Comparison of ENCODE assay signal across 8 cellular contexts in the genomic region with DNA sequence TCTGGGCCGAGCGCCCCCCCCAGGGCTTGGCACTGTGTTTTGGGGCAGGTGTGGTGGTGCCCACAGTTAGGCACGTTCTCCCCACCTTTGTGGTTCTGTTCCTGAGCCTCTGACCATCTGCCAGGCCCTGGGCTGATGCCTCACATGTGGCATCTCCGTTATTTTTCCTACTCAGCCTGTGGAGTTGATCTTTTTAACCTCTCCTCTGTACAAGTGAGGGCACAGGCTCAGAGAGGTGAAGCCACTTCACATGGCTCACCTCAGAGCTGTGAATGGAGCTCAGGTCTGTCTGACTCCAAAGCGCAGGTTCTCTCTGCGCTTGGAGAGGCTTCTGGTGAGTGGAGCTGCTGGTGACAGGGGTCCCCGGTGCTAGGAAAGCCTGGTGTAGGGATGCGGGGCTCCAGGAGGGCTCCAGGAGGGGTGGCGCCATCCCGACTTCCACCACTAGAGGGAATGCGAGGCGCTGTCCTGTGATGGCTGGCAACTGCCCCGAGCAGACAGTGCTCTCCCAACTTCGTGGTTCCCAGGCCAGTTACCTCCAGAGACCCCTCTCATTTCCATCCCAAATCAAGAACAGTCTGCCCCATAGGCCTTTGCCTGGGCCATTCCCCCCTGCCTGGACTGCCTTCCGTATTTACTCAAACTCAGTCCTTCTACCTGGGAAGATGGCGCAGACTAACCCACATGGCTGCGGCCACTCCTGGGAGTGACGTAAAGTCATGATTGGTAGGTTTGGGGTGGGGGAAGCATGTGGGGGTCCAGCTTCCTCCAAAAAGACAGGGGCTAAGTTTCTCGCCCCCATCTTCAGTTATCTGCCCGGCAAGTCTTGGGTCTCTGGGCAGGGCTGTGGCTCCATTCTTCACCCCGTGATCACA. TPM values are rescaled to one million over a fixed set of nuclear protein-coding genes. Genes with fewer than 3 reads are reported as not detected.
DNase-seq lines count a peak whose midpoint lies in the region; ATAC-seq and TF ChIP-seq lines count a peak whose summit lies in the region.

No MANE protein-coding gene starts in this region.

- peaks cover 3% of the 10 kb centered on the region for H4K20me1 ChIP-seq in H9 (ENCODE audit: control insufficient read depth, insufficient read depth, insufficient read length)

- H2BK12ac ChIP-seq in H9 (ENCODE audit: insufficient read length, low read depth, low read length) = no peak overlapping the region

- peaks cover 14 to 27% (median 18%) of the 10 kb centered on the region in 3 experiments; a peak in 6 of 7 replicates for H3K36me3 Mint-ChIP-seq in H9 (ENCODE audit: insufficient read depth in 1 of 3, low read depth in 3 of 3)

- no peak overlapping the region for H3K23ac ChIP-seq in H9 (ENCODE audit: insufficient read length, low read depth, low read length)

- H3K79me1 ChIP-seq in H9 (ENCODE audit: insufficient read depth, low read depth, low read length, poor library complexity, severe bottlenecking) = peaks cover 7% of the 10 kb centered on the region

- no peak overlapping the region for H3K27ac ChIP-seq in H9 (ENCODE audit: insufficient read length, low read depth, low read length)
- no peak overlapping the region for H3K27ac ChIP-seq in lower lobe of right lung

- H3K4ac ChIP-seq in H9 (ENCODE audit: low read depth, low read length) = no peak overlapping the region

- H2BK15ac ChIP-seq in H9 (ENCODE audit: low read depth, low read length) = no peak overlapping the region

- no peaks in the 10 kb centered on the region for H3K27me3 Mint-ChIP-seq in H9 (ENCODE audit: low read depth)
- no peaks in the 10 kb centered on the region for H3K27me3 Mint-ChIP-seq in stimulated activated naive CD8-positive, alpha-beta T cell treated with anti-CD3 and anti-CD28 coated beads, Interleukin-15, amount 100 ng/mL, for 72 hours

- no peak overlapping the region for H2AFZ ChIP-seq in H9 (ENCODE audit: low read length)

- H4K8ac ChIP-seq in H9 (replicated peaks; ENCODE audit: insufficient read length, low read depth, low read length) = no peak overlapping the region

- no peak overlapping the region for H4K5ac ChIP-seq in H9 (ENCODE audit: insufficient read length, low read depth, low read length)

- H3K4me3 ChIP-seq in WI38 (ENCODE audit: low read depth, low read length) (no peak overlapping the region), cardiac fibroblast (replicated peaks in 1 of 2; ENCODE audit: low read depth in 2 of 2, low read length in 2 of 2) (no peak overlapping the region), lower lobe of right lung (no peak overlapping the region)

- H3K4me2 ChIP-seq in H9 (ENCODE audit: insufficient read depth, insufficient read length, low read length) = no peak overlapping the region

- no peak overlapping the region for H3K4me3 Mint-ChIP-seq in H9
- H3K4me3 Mint-ChIP-seq in stimulated activated naive CD8-positive, alpha-beta T cell treated with anti-CD3 and anti-CD28 coated beads, Interleukin-15, amount 100 ng/mL, for 72 hours = no peak overlapping the region

- H3K4me1 ChIP-seq in H9 (ENCODE audit: insufficient read depth, low read length) (no peaks in the 10 kb centered on the region), lower lobe of right lung (peaks cover 9% of the 10 kb centered on the region)

- H3K9me3 Mint-ChIP-seq in H9 = no peaks in the 10 kb centered on the region
- H3K9me3 Mint-ChIP-seq in stimulated activated naive CD8-positive, alpha-beta T cell treated with anti-CD3 and anti-CD28 coated beads, Interleukin-15, amount 100 ng/mL, for 72 hours = no peaks in the 10 kb centered on the region

- H3K27ac Mint-ChIP-seq in H9 = peak overlapping the region in 1 of 3 experiments; percentile 30; a peak in 2 of 7 replicates
- no peak overlapping the region for H3K27ac Mint-ChIP-seq in stimulated activated naive CD8-positive, alpha-beta T cell treated with anti-CD3 and anti-CD28 coated beads, Interleukin-15, amount 100 ng/mL, for 72 hours

- peaks cover 26 to 29% of the 10 kb centered on the region in 2 experiments for H3K4me1 Mint-ChIP-seq in H9
- H3K4me1 Mint-ChIP-seq in stimulated activated naive CD8-positive, alpha-beta T cell treated with anti-CD3 and anti-CD28 coated beads, Interleukin-15, amount 100 ng/mL, for 72 hours = peaks cover 25% of the 10 kb centered on the region

- H3T11ph ChIP-seq in H9 (ENCODE audit: low read length) = no peak overlapping the region

- peaks cover 15% of the 10 kb centered on the region for H3K36me3 ChIP-seq in lower lobe of right lung

- TF ChIP-seq CTCF in H9 (conservative IDR thresholded peaks at IDR 0.05) (peak; percentile 91), WI38 (IDR thresholded peaks at IDR 0.05; ENCODE audit: low read depth, low read length) (peak; percentile 74), cardiac fibroblast (IDR thresholded peaks at IDR 0.05; ENCODE audit: low read depth, low read length) (peak; percentile 88), lower lobe of right lung (IDR thresholded peaks at IDR 0.05) (peak; percentile 75)

- H3K27me3 ChIP-seq in H9 (ENCODE audit: insufficient read depth, low read length) (no peaks in the 10 kb centered on the region), lower lobe of right lung (ENCODE audit: low read depth) (no peaks in the 10 kb centered on the region)

- H3K56ac ChIP-seq in H9 (ENCODE audit: insufficient read length, low read depth, low read length) = no peak overlapping the region

- no peaks in the 10 kb centered on the region for H3K23me2 ChIP-seq in H9 (ENCODE audit: insufficient read length, low read depth, low read length, poor library complexity, severe bottlenecking)

- no peak overlapping the region for H4K91ac ChIP-seq in H9 (ENCODE audit: insufficient read length, low read depth, low read length)

- intact Hi-C loops in lower lobe of right lung (cut with DNase I) = no loop called here

- no peak overlapping the region for H2BK120ac ChIP-seq in H9 (ENCODE audit: low read depth, low read length, poor library complexity, severe bottlenecking)

- H3K79me2 ChIP-seq in H9 (ENCODE audit: insufficient read depth, low read length) = peaks cover 2% of the 10 kb centered on the region; the same call in 1 of the 2 replicates

- H3K9me3 ChIP-seq in H9 (ENCODE audit: control insufficient read depth, low read depth, low read length) = no peaks in the 10 kb centered on the region
- H3K9me3 ChIP-seq in lower lobe of right lung = no peaks in the 10 kb centered on the region

- no peak overlapping the region for H3K18ac ChIP-seq in H9 (ENCODE audit: insufficient read length, low read depth, low read length)

- H3K14ac ChIP-seq in H9 (ENCODE audit: insufficient read depth, low read length) = no peak overlapping the region

- ATAC-seq in lower lobe of right lung = peak; percentile 55 to 66
- ATAC-seq in stimulated activated naive CD8-positive, alpha-beta T cell treated with anti-CD3 and anti-CD28 coated beads, Interleukin-15, amount 100 ng/mL, for 72 hours = peak; percentile 65
- no peak for ATAC-seq in GM19324 (IDR thresholded peaks at IDR 0.05; ENCODE audit: low FRiP score, unreplicated experiment)

- H2BK5ac ChIP-seq in H9 (ENCODE audit: insufficient read length, low read length) = no peak overlapping the region

- H3K9ac ChIP-seq in H9 (ENCODE audit: extremely low read depth, insufficient read length, low read length) = no peak overlapping the region

- WGBS in H9 (ENCODE audit: extremely low coverage, insufficient read length, low lambda C conversion rate) = no CpG with 5 or more reads among the region's 21 CpGs

- peak; percentile 77 for DNase-seq in AG08396 (ENCODE audit: low spot score)
- peak; percentile 90 for DNase-seq in H9
- peak; percentile 36 for DNase-seq in cardiac fibroblast (ENCODE audit: low read depth in 2 of 2)
- DNase-seq in lower lobe of right lung = peak; percentile 68
- peak; percentile 46 to 52 for DNase-seq in stimulated activated naive CD8-positive, alpha-beta T cell treated with anti-CD3 and anti-CD28 coated beads, Interleukin-15, amount 100 ng/mL, for 72 hours
- no peak for DNase-seq in NCI-H2107 treated with DMSO at 0.1 percent for 48 hours (lab: John Stamatoyannopoulos, UW; ENCODE audit: unreplicated experiment)

- H2BK20ac ChIP-seq in H9 (ENCODE audit: low read depth, low read length, poor library complexity, severe bottlenecking) = no peak overlapping the region

- no peak overlapping the region for H2AK5ac ChIP-seq in H9 (ENCODE audit: insufficient read length, low read length)

RNA-seq across cellular contexts. Expression of a gene that starts 9.9 kb away (rescaled TPM):
- total RNA-seq in H9 (2021) (17.8 and 18.2 TPM in 2 replicates), lower lobe of right lung (6.4 TPM)

RNA-seq across cellular contexts. Expression of a gene that starts 47.0 kb away (rescaled TPM):
- total RNA-seq in H9 (2021) (28.6 and 32.4 TPM in 2 replicates), lower lobe of right lung (55.9 TPM)
